3 cellular contexts compared by ENCODE assay signal in genomic region chr21:33668620-33669019, GRCh38.
TF ChIP-seq lines count a peak whose summit lies in the region.

No MANE protein-coding gene starts in this region.

TF ChIP-seq in liver, 16 proteins besides CTCF, POLR2A, EP300 and RAD21:
- TF ChIP-seq HNF4A (conservative IDR thresholded peaks at IDR 0.05) (peak; percentile 43 to 63), ATF3 (IDR thresholded peaks at IDR 0.05) (no peak), TAF1 (conservative IDR thresholded peaks at IDR 0.05) (no peak), JUND (IDR thresholded peaks at IDR 0.05) (peak in 1 of 2 donors; percentile 19), EGR1 (IDR thresholded peaks at IDR 0.05; ENCODE audit: low read depth in 2 of 2) (no peak), ZBTB33 (IDR thresholded peaks at IDR 0.05) (no peak), YY1 (IDR thresholded peaks at IDR 0.05) (peak; percentile 43), REST (IDR thresholded peaks at IDR 0.05) (no peak), NR2F2 (IDR thresholded peaks at IDR 0.05) (peak; percentile 55), RXRA (IDR thresholded peaks at IDR 0.05) (peak; percentile 92 to 94), HNF4G (IDR thresholded peaks at IDR 0.05) (no peak), MAX (IDR thresholded peaks at IDR 0.05) (no peak), GABPA (IDR thresholded peaks at IDR 0.05 in 1 of 2, conservative IDR thresholded peaks at IDR 0.05 in 1 of 2) (no peak), FOXA2 (IDR thresholded peaks at IDR 0.05) (no peak), SP1 (IDR thresholded peaks at IDR 0.05) (peak; percentile 16), FOXA1 (IDR thresholded peaks at IDR 0.05) (no peak)

TF ChIP-seq in HepG2, 621 proteins besides CTCF, POLR2A, EP300 and RAD21:
- TF ChIP-seq FOXJ3 (CRISPR knock-in tag; IDR thresholded peaks at IDR 0.05; ENCODE audit: borderline replicate concordance) (no peak), ZNF10 (CRISPR knock-in tag; IDR thresholded peaks at IDR 0.05; ENCODE audit: borderline replicate concordance, low read depth) (no peak), LBX2 (CRISPR knock-in tag; IDR thresholded peaks at IDR 0.05; ENCODE audit: borderline replicate concordance) (no peak), ZNF597 (CRISPR knock-in tag; IDR thresholded peaks at IDR 0.05) (no peak), THAP7 (CRISPR knock-in tag; IDR thresholded peaks at IDR 0.05) (no peak), HNRNPLL (IDR thresholded peaks at IDR 0.05; ENCODE audit: low read depth, low read length, poor library complexity, severe bottlenecking) (no peak), RCOR2 (CRISPR knock-in tag; IDR thresholded peaks at IDR 0.05) (no peak), MBNL3 (CRISPR knock-in tag; conservative IDR thresholded peaks at IDR 0.05) (no peak), NFKB2 (CRISPR knock-in tag; IDR thresholded peaks at IDR 0.05; ENCODE audit: borderline replicate concordance) (no peak), ZNF503 (CRISPR knock-in tag; IDR thresholded peaks at IDR 0.05) (no peak)
TF ChIP-seq in HepG2: peak in this region for 0.

TF ChIP-seq in K562, 482 proteins besides CTCF, POLR2A, EP300 and RAD21:
- no peak for TF ChIP-seq ZBTB33 (CRISPR knock-in tag; IDR thresholded peaks at IDR 0.05)
- no peak for TF ChIP-seq FIP1L1 (IDR thresholded peaks at IDR 0.05; ENCODE audit: low read depth, low read length, poor library complexity, severe bottlenecking)
- TF ChIP-seq KLF13 (tag; IDR thresholded peaks at IDR 0.05; ENCODE audit: borderline replicate concordance, low read depth): no peak
- TF ChIP-seq HDAC1 (IDR thresholded peaks at IDR 0.05): no peak
- no peak for TF ChIP-seq ZFP1 (CRISPR knock-in tag; IDR thresholded peaks at IDR 0.05)
